1 cellular context compared by ENCODE assay signal in genomic region chr2:27915874-27916273, GRCh38.
TF ChIP-seq lines count a peak whose summit lies in the region.

No MANE protein-coding gene starts in this region.

TF ChIP-seq in endothelial cell of umbilical vein, 7 proteins besides CTCF, POLR2A, EP300 and RAD21:
- no peak for TF ChIP-seq FOS (IDR thresholded peaks at IDR 0.05; ENCODE audit: borderline replicate concordance, insufficient read depth, low read length)
- no peak for TF ChIP-seq MYC (IDR thresholded peaks at IDR 0.05; ENCODE audit: low read depth, low read length)
- TF ChIP-seq JUN (IDR thresholded peaks at IDR 0.05; ENCODE audit: borderline replicate concordance, insufficient read depth, insufficient read length, low read depth), result no peak
- no peak for TF ChIP-seq GATA2 (IDR thresholded peaks at IDR 0.05; ENCODE audit: insufficient read depth, insufficient read length, low read depth, low read length)
TF ChIP-seq in endothelial cell of umbilical vein: peak in this region for 0.
